1 cellular context compared by ENCODE assay signal in genomic region chr3:170207717-170208116, GRCh38.
TF ChIP-seq lines count a peak whose summit lies in the region.

No MANE protein-coding gene starts in this region.

TF ChIP-seq in K562, 482 proteins besides CTCF, POLR2A, EP300 and RAD21 (continued from another document):
- TF ChIP-seq, protein P1, sequence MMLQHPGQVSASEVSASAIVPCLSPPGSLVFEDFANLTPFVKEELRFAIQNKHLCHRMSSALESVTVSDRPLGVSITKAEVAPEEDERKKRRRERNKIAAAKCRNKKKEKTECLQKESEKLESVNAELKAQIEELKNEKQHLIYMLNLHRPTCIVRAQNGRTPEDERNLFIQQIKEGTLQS (IDR thresholded peaks at IDR 0.05): peak; percentile 34; the same call in 1 of the 2 replicates
- TF ChIP-seq, protein P1 (CRISPR knock-in tag; conservative IDR thresholded peaks at IDR 0.05): no peak
- TF ChIP-seq ZNF324 (CRISPR knock-in tag; IDR thresholded peaks at IDR 0.05) (no peak), TFE3 (CRISPR knock-in tag; IDR thresholded peaks at IDR 0.05) (no peak), CEBPB (tag; IDR thresholded peaks at IDR 0.05) (peak; percentile 59), ZNF699 (CRISPR knock-in tag; IDR thresholded peaks at IDR 0.05; ENCODE audit: insufficient replicate concordance) (no peak)
- TF ChIP-seq, protein P2, sequence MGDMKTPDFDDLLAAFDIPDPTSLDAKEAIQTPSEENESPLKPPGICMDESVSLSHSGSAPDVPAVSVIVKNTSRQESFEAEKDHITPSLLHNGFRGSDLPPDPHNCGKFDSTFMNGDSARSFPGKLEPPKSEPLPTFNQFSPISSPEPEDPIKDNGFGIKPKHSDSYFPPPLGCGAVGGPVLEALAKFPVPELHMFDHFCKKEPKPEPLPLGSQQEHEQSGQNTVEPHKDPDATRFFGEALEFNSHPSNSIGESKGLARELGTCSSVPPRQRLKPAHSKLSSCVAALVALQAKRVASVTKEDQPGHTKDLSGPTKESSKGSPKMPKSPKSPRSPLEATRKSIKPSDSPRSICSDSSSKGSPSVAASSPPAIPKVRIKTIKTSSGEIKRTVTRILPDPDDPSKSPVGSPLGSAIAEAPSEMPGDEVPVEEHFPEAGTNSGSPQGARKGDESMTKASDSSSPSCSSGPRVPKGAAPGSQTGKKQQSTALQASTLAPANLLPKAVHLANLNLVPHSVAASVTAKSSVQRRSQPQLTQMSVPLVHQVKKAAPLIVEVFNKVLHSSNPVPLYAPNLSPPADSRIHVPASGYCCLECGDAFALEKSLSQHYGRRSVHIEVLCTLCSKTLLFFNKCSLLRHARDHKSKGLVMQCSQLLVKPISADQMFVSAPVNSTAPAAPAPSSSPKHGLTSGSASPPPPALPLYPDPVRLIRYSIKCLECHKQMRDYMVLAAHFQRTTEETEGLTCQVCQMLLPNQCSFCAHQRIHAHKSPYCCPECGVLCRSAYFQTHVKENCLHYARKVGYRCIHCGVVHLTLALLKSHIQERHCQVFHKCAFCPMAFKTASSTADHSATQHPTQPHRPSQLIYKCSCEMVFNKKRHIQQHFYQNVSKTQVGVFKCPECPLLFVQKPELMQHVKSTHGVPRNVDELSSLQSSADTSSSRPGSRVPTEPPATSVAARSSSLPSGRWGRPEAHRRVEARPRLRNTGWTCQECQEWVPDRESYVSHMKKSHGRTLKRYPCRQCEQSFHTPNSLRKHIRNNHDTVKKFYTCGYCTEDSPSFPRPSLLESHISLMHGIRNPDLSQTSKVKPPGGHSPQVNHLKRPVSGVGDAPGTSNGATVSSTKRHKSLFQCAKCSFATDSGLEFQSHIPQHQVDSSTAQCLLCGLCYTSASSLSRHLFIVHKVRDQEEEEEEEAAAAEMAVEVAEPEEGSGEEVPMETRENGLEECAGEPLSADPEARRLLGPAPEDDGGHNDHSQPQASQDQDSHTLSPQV (IDR thresholded peaks at IDR 0.05): no peak
